In the genomic region with DNA sequence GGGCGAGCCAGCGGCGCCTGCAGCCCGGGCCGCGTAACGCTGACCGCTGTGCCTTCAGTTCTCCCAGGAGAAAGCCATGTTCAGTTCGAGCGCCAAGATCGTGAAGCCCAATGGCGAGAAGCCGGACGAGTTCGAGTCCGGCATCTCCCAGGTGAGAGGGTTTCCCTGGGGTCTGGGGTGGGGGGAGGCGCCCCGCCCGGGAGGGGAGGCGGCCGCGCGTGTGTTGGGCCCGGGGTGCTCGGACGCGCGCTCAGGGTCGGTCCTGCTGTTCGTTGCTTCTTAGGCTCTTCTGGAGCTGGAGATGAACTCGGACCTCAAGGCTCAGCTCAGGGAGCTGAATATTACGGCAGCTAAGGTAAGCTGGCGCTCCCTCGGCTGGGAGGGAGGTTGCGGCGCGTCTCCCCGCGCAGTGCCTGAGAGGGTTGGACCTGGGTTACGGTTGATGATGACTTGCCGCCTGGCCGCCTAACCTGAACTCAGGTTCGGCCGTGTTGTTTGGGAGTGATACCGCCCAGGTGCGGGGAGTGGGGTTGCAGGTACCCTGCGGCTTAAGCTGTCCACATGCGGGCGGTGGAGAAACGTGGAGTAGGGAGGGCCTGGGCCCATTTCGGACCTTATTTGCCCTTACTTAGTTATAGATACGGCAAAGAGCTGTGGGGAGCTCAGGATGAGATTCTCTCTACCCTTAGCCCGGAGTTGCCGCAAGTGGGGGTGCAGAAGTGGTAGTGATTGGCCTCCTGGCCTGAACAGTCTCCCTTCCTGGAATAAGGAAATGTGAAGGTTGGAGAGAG, we compare ENCODE assay signal across 7 cellular contexts. TPM values are rescaled to one million over a fixed set of nuclear protein-coding genes. Genes with fewer than 3 reads are reported as not detected.
A peak's percentile ranks its signal among the peaks of the same experiment; 100 is the strongest.
DNase-seq lines count a peak whose midpoint lies in the region; ATAC-seq and TF ChIP-seq lines count a peak whose summit lies in the region.

No MANE protein-coding gene starts in this region.

- H3K4me3 ChIP-seq in suprapubic skin = peak overlapping the region; percentile 73

- TF ChIP-seq CTCF in chondrocyte (IDR thresholded peaks at IDR 0.05) (peak; percentile 17), suprapubic skin (IDR thresholded peaks at IDR 0.05) (no peak)

- WGBS in suprapubic skin = 4% methylated on average over 4 of the region's 54 CpGs

- no peak for DNase-seq in T-helper 2 cell treated with Interferon-gamma antibody and Interleukin-4, amounts not matched to agents 5 μg/mL and 100 μg/mL, for 36 hours (ENCODE audit: low spot score)
- DNase-seq in chondrocyte (ENCODE audit: low spot score) (peak; percentile 68), lung microvascular endothelial cell (ENCODE audit: low read depth in 2 of 2) (peak; percentile 26 to 46), suprapubic skin (ENCODE audit: low spot score in 2 of 2) (no peak), NCI-H524 (lab: John Stamatoyannopoulos, UW) (no peak)

- H3K27ac ChIP-seq in suprapubic skin = peak overlapping the region; percentile 94

- H3K27ac Mint-ChIP-seq in T-helper 2 cell treated with Interferon-gamma antibody and Interleukin-4, amounts not matched to agents 5 μg/mL and 100 μg/mL, for 36 hours = peak overlapping the region; percentile 91
- peak overlapping the region; percentile 93 for H3K27ac Mint-ChIP-seq in chondrocyte (ENCODE audit: unreplicated experiment)

- H3K36me3 Mint-ChIP-seq in T-helper 2 cell treated with Interferon-gamma antibody and Interleukin-4, amounts not matched to agents 5 μg/mL and 100 μg/mL, for 36 hours (ENCODE audit: low read depth) = peaks cover 49% of the 10 kb centered on the region
- H3K36me3 Mint-ChIP-seq in chondrocyte (ENCODE audit: low read depth) = peaks cover 39% of the 10 kb centered on the region

- no peaks in the 10 kb centered on the region for H3K27me3 ChIP-seq in suprapubic skin

- H3K36me3 ChIP-seq in suprapubic skin = peaks cover 34% of the 10 kb centered on the region

- no peaks in the 10 kb centered on the region for H3K9me3 Mint-ChIP-seq in T-helper 2 cell treated with Interferon-gamma antibody and Interleukin-4, amounts not matched to agents 5 μg/mL and 100 μg/mL, for 36 hours
- H3K9me3 Mint-ChIP-seq in chondrocyte (ENCODE audit: low read depth) = no peaks in the 10 kb centered on the region

- TF ChIP-seq POLR2A in suprapubic skin (IDR thresholded peaks at IDR 0.05) = no peak

- peaks cover 36% of the 10 kb centered on the region for H3K4me1 ChIP-seq in suprapubic skin

- H3K4me3 Mint-ChIP-seq in T-helper 2 cell treated with Interferon-gamma antibody and Interleukin-4, amounts not matched to agents 5 μg/mL and 100 μg/mL, for 36 hours = peak overlapping the region; percentile 89
- peak overlapping the region; percentile 95 for H3K4me3 Mint-ChIP-seq in chondrocyte (ENCODE audit: unreplicated experiment)

- peaks cover 44% of the 10 kb centered on the region for H3K4me1 Mint-ChIP-seq in T-helper 2 cell treated with Interferon-gamma antibody and Interleukin-4, amounts not matched to agents 5 μg/mL and 100 μg/mL, for 36 hours (ENCODE audit: low read depth)
- peaks cover 49% of the 10 kb centered on the region for H3K4me1 Mint-ChIP-seq in chondrocyte (ENCODE audit: low read depth)

- ATAC-seq in GM19324 (IDR thresholded peaks at IDR 0.05; ENCODE audit: low FRiP score, unreplicated experiment) (peak; percentile 28), HG03066 (IDR thresholded peaks at IDR 0.05; ENCODE audit: low read depth, unreplicated experiment) (peak; percentile 28)

- no peaks in the 10 kb centered on the region for H3K27me3 Mint-ChIP-seq in T-helper 2 cell treated with Interferon-gamma antibody and Interleukin-4, amounts not matched to agents 5 μg/mL and 100 μg/mL, for 36 hours (ENCODE audit: low read depth)
- H3K27me3 Mint-ChIP-seq in chondrocyte (ENCODE audit: low read depth) = no peaks in the 10 kb centered on the region

- H3K9me3 ChIP-seq in suprapubic skin = no peaks in the 10 kb centered on the region

- TF ChIP-seq EP300 in suprapubic skin (IDR thresholded peaks at IDR 0.05) = no peak

RNA-seq across cellular contexts. Expression of a gene that starts 0.7 kb away (rescaled TPM):
- total RNA-seq in chondrocyte (724 to 826 TPM (median 808 TPM) in 3 replicates), lung microvascular endothelial cell (1,563 and 1,665 TPM in 2 replicates), suprapubic skin (1,000 to 10,000 TPM; 1,595 to 3,203 (median 2,542) TPM)

RNA-seq across cellular contexts. Expression of a gene that starts 17.6 kb away (rescaled TPM):
- total RNA-seq in chondrocyte (28.9 to 32.7 TPM (median 29.2 TPM) in 3 replicates), lung microvascular endothelial cell (21.8 and 23.4 TPM in 2 replicates), suprapubic skin (10 to 100 TPM in 3 of 4 donors, 1 to 10 TPM in 1; 9.8 to 18.1 (median 15.4) TPM)

RNA-seq across cellular contexts. Expression of a gene that starts 19.2 kb away (rescaled TPM):
- total RNA-seq in chondrocyte (not detected in 3 replicates), lung microvascular endothelial cell (under 0.01 and 0.40 TPM in 2 replicates), suprapubic skin (under 1 TPM in 2 of 4 donors, not detected in 2; 0.39 to 0.68 TPM)

RNA-seq across cellular contexts. Expression of a gene that starts 56.4 kb away (rescaled TPM):
- 38.0 to 51.2 TPM (median 41.8 TPM) in 3 replicates for total RNA-seq in chondrocyte
- 45.1 and 56.5 TPM in 2 replicates for total RNA-seq in lung microvascular endothelial cell
- 10 to 100 TPM; 39.2 to 54.4 (median 45.4) TPM for total RNA-seq in suprapubic skin

Comparison
In these comparisons a context has a peak if more than half of its experiments do, and no peak if none do; other contexts are left out.
1. DNase-seq: peak in chondrocyte (single experiment) and lung microvascular endothelial cell (2 of 2); none in T-helper 2 cell treated with Interferon-gamma antibody and Interleukin-4, amounts not matched to agents 5 μg/mL and 100 μg/mL, for 36 hours (single experiment), suprapubic skin (0 of 2) and NCI-H524 (0 of 2).